Comparison of ENCODE assay signal across 18 cellular contexts in genomic region chr6:91447086-91447485, GRCh38.
DNase-seq lines count a peak whose midpoint lies in the region; ATAC-seq, FAIRE-seq and TF ChIP-seq lines count a peak whose summit lies in the region.
"Had no signal": no experiment of that assay in that cellular context is flagged by ENCODE, and none has a peak within 500 bp of the region (broad histone marks: within the 10 kb centered on the region; RNA-seq: fewer than 3 reads in every experiment).

No MANE protein-coding gene starts in this region.

- no peak for TF ChIP-seq POLR2A in GM12878 (IDR thresholded peaks at IDR 0.05; ENCODE audit: low read depth, low read length)

- H3K9me3 ChIP-seq in GM12878 (replicated peaks; ENCODE audit: control insufficient read depth, insufficient read depth, low read length), result no peaks in the 10 kb centered on the region

- peak; percentile 40 for ATAC-seq in GM21529 (IDR thresholded peaks at IDR 0.05; ENCODE audit: unreplicated experiment)
- ATAC-seq in HG03469 (IDR thresholded peaks at IDR 0.05; ENCODE audit: unreplicated experiment), result peak; percentile 35
- ATAC-seq in GM12878, result peak; percentile 68
- ATAC-seq: HepG2, Panc1, Right ventricle myocardium inferior, T-cell had no signal

- CTCF ChIA-PET in GM12878 (lab: Yijun Ruan, JAX), result interaction anchor here (0.6 to 1.5 kb wide), 10 partner anchors 10 to 517 kb away, joined by 3 to 7 read pairs (median 3); no protein-coding TSS in a partner anchor

- TF ChIP-seq RAD21 in GM12878 (IDR thresholded peaks at IDR 0.05; ENCODE audit: insufficient read depth, low read depth, low read length), result no peak

- no peak for DNase-seq in GM12865 (ENCODE audit: low read depth)
- no peak for DNase-seq in GM12878 (ENCODE audit: low read depth, low spot score)
- DNase-seq in KG1 (lab: John Stamatoyannopoulos, UW), result no peak
- no peak for DNase-seq in activated gamma-delta T cell (lab: John Stamatoyannopoulos, UW)
- DNase-seq in NCI-H2107 (lab: John Stamatoyannopoulos, UW), result no peak
- DNase-seq: C1 segment of cervical spinal cord, H7, NCI-H1048, NCI-H1436 treated with DMSO at 0.1 percent for 48 hours, NCI-H446 treated with DMSO at 0.1 percent for 48 hours, NCI-H774, T-cell, T-helper 9 cell had no signal

- FAIRE-seq in GM12878 (lab: Jason Lieb, UNC), result no peak
- FAIRE-seq: HepG2 had no signal

- no peak overlapping the region for H2AFZ ChIP-seq in GM12878 (ENCODE audit: control insufficient read depth, low read depth, low read length)

- no TSS peak for BruUV-seq in GM12878 (replicated peaks; lab: Mats Ljungman, UMichigan)

- no peak overlapping the region for H3K9ac ChIP-seq in GM12878 (ENCODE audit: control insufficient read depth, insufficient read depth, low read length)

- no peaks in the 10 kb centered on the region; the same call in 1 of the 2 replicates for H3K4me1 ChIP-seq in GM12878 (ENCODE audit: control insufficient read depth, insufficient read depth, low read length)

- no peaks in the 10 kb centered on the region for H3K79me2 ChIP-seq in GM12878 (ENCODE audit: control insufficient read depth, insufficient read depth, low read length)

- RAD21 ChIA-PET in GM12878 (lab: Charles Lee; ENCODE audit: unreplicated experiment), result interaction anchor here (0.8 to 2.0 kb wide), 9 partner anchors 10 to 117 kb away, joined by 4 to 28 read pairs (median 6); no protein-coding TSS in a partner anchor

- no peaks in the 10 kb centered on the region for H3K36me3 ChIP-seq in GM12878 (ENCODE audit: control insufficient read depth in 2 of 2, insufficient read depth in 2 of 2, low read length in 1 of 2)

- no peaks in the 10 kb centered on the region for H4K20me1 ChIP-seq in GM12878 (ENCODE audit: control insufficient read depth, insufficient read depth)

- H3K27ac ChIP-seq in GM12878 (ENCODE audit: control insufficient read depth, insufficient read depth), result no peak overlapping the region

- SMC1A ChIA-PET in GM12878 (lab: Charles Lee; ENCODE audit: uncharacterized antibody, unreplicated experiment), result interaction anchor here (0.9 to 8.9 kb wide), 9 partner anchors 9 to 154 kb away, joined by 3 to 131 read pairs (median 6); no protein-coding TSS in a partner anchor

- intact Hi-C loops in GM12878 (cut with micrococcal nuclease; ENCODE audit: unreplicated experiment), result no loop called here

- H3K4me2 ChIP-seq in GM12878 (ENCODE audit: control insufficient read depth, insufficient read depth), result no peak overlapping the region

- 18% methylated on average over 2 of the region's 2 CpGs for WGBS in GM12878 (ENCODE audit: insufficient coverage, insufficient replicate concordance, low lambda C conversion rate, missing lambda C conversion rate)

- H3K27me3 ChIP-seq in GM12878 (replicated peaks in 1 of 2; ENCODE audit: control insufficient read depth in 2 of 2, insufficient read depth in 2 of 2, low read length in 1 of 2), result no peaks in the 10 kb centered on the region

- in situ Hi-C loops in GM12878 (cut with MboI), result no loop called here

- POLR2A ChIA-PET in GM12878 (lab: Charles Lee), result interaction anchor here (0.7 to 1.9 kb wide), 4 partner anchors 27 to 39 kb away, joined by 3 to 6 read pairs (median 4); no protein-coding TSS in a partner anchor

- TF ChIP-seq EP300 in GM12878 (IDR thresholded peaks at IDR 0.05; ENCODE audit: borderline replicate concordance in 1 of 2, control insufficient read depth in 1 of 2, low read depth in 2 of 2, low read length in 2 of 2), result no peak

- H3K4me3 ChIP-seq in GM12865 (ENCODE audit: low read depth, low read length), result peak overlapping the region; percentile 11; the same call in 1 of the 2 replicates
- H3K4me3 ChIP-seq in GM12878, result no peak overlapping the region

- TF ChIP-seq CTCF in GM12865 (IDR thresholded peaks at IDR 0.05; ENCODE audit: insufficient read depth, low read depth, low read length, missing control alignments), result no peak
- TF ChIP-seq CTCF in GM12878 (IDR thresholded peaks at IDR 0.05 in 2 of 3, conservative IDR thresholded peaks at IDR 0.05 in 1 of 3; ENCODE audit: control insufficient read depth in 2 of 3, extremely low read depth in 1 of 3, insufficient read depth in 1 of 3, low read depth in 3 of 3, low read length in 3 of 3), result no peak

TF ChIP-seq in GM12878, 131 proteins besides CTCF, POLR2A, EP300 and RAD21:
- TF ChIP-seq ZNF384 (IDR thresholded peaks at IDR 0.05; ENCODE audit: borderline replicate concordance, low read depth, low read length) (peak; percentile 74; the same call in 1 of the 2 replicates), PKNOX1 (IDR thresholded peaks at IDR 0.05) (no peak)
